Comparison of ENCODE assay signal across 8 cellular contexts in the genomic region with DNA sequence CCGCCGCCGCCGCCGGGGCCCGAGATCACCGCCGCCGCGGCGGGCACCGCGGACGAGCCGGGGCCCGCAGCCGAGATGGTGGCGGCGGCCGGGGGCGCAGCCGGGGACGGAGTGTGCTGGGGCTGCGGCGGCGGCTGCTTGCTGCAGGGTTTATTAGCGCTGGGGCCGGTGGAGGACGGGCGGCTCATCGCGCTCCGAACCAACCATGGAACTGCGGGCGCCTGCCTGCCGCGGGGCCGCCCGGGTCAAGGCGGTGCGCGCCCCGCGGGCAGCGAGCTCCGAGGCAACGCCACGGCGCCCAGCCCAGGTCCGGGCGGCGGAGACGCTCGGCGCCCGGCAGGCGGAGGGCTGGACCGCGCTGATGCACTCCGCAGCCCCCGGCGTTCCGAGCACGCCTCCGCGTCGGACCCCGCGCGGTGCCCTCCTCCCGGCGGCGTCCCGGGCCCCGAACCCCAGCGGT. TPM values are rescaled to one million over a fixed set of nuclear protein-coding genes. Genes with fewer than 3 reads are reported as not detected.
A peak's percentile ranks its signal among the peaks of the same experiment; 100 is the strongest.
DNase-seq lines count a peak whose midpoint lies in the region; ATAC-seq and TF ChIP-seq lines count a peak whose summit lies in the region.

No MANE protein-coding gene starts in this region.

- no peaks in the 10 kb centered on the region for H3K9me3 Mint-ChIP-seq in activated naive CD4-positive, alpha-beta T cell treated with anti-CD3 and anti-CD28 coated beads, Interleukin-2, amount 50 U/mL, for 24 hours
- H3K9me3 Mint-ChIP-seq in activated naive CD4-positive, alpha-beta T cell treated with anti-CD3 and anti-CD28 coated beads, Interleukin-2, amount 50 U/mL, for 72 hours: no peaks in the 10 kb centered on the region

- no peak for TF ChIP-seq CTCF in colonic mucosa (IDR thresholded peaks at IDR 0.05)
- TF ChIP-seq CTCF in neural cell (IDR thresholded peaks at IDR 0.05; ENCODE audit: poor library complexity, severe bottlenecking): no peak

- ATAC-seq in activated naive CD4-positive, alpha-beta T cell treated with anti-CD3 and anti-CD28 coated beads, Interleukin-2, amount 50 U/mL, for 72 hours: no peak
- ATAC-seq in GM18861 (IDR thresholded peaks at IDR 0.05; ENCODE audit: unreplicated experiment): no peak

- H3K27me3 ChIP-seq in HUES48 (ENCODE audit: control insufficient read depth, insufficient read depth, low read length) (peaks cover 36% of the 10 kb centered on the region), colonic mucosa (no peaks in the 10 kb centered on the region), neural cell (ENCODE audit: insufficient read depth, low read depth, low read length) (no peaks in the 10 kb centered on the region)

- peak overlapping the region; percentile 97 for H3K4me3 Mint-ChIP-seq in activated naive CD4-positive, alpha-beta T cell treated with anti-CD3 and anti-CD28 coated beads, Interleukin-2, amount 50 U/mL, for 24 hours

- H3F3A ChIP-seq in neural cell (ENCODE audit: insufficient read depth, low read length, poor library complexity, severe bottlenecking): no peaks in the 10 kb centered on the region

- H3K9ac ChIP-seq in HUES48 (ENCODE audit: low read depth, low read length): peak overlapping the region; percentile 28; the same call in 1 of the 2 replicates
- peak overlapping the region; percentile 95 to 96 for H3K9ac ChIP-seq in colonic mucosa (ENCODE audit: low read depth in 2 of 2, low read length in 2 of 2)
- peak overlapping the region; percentile 76 for H3K9ac ChIP-seq in neural cell (ENCODE audit: low read length)

- no peaks in the 10 kb centered on the region for H3K27me3 Mint-ChIP-seq in activated naive CD4-positive, alpha-beta T cell treated with anti-CD3 and anti-CD28 coated beads, Interleukin-2, amount 50 U/mL, for 24 hours

- intact Hi-C loops in colonic mucosa (cut with DNase I): no loop called here

- no peak overlapping the region for H2AFZ ChIP-seq in neural cell (ENCODE audit: low read depth, low read length)

- peaks cover 29% of the 10 kb centered on the region for H3K36me3 Mint-ChIP-seq in activated naive CD4-positive, alpha-beta T cell treated with anti-CD3 and anti-CD28 coated beads, Interleukin-2, amount 50 U/mL, for 24 hours
- H3K36me3 Mint-ChIP-seq in activated naive CD4-positive, alpha-beta T cell treated with anti-CD3 and anti-CD28 coated beads, Interleukin-2, amount 50 U/mL, for 72 hours: peaks cover 51 to 54% of the 10 kb centered on the region in 2 donors

- peak overlapping the region; percentile 21 for H3K27ac ChIP-seq in HUES48 (ENCODE audit: low read depth, low read length)
- H3K27ac ChIP-seq in colonic mucosa: peak overlapping the region; percentile 93
- H3K27ac ChIP-seq in neural cell (ENCODE audit: low read length): no peak overlapping the region

- no peak overlapping the region for H3K4me2 ChIP-seq in neural cell (ENCODE audit: low read length)

- no peaks in the 10 kb centered on the region for H4K20me1 ChIP-seq in neural cell (ENCODE audit: insufficient read depth)

- H3K4me3 ChIP-seq in HUES48 (ENCODE audit: low read depth, low read length) (peak overlapping the region; percentile 78), colonic mucosa (peak overlapping the region; percentile 72), neural cell (ENCODE audit: low read length) (peak overlapping the region; percentile 88)

- peaks cover 29% of the 10 kb centered on the region for H3K4me1 ChIP-seq in HUES48 (ENCODE audit: control insufficient read depth, insufficient read depth, low read length)
- peaks cover 10% of the 10 kb centered on the region for H3K4me1 ChIP-seq in colonic mucosa

- no peak for TF ChIP-seq EP300 in neural cell (conservative IDR thresholded peaks at IDR 0.05; ENCODE audit: poor library complexity, severe bottlenecking)

- H3K9me2 ChIP-seq in neural cell (ENCODE audit: insufficient read depth, low read length): no peaks in the 10 kb centered on the region

- no peak for TF ChIP-seq RAD21 in neural cell (conservative IDR thresholded peaks at IDR 0.05)

- no peak for DNase-seq in activated naive CD4-positive, alpha-beta T cell treated with anti-CD3 and anti-CD28 coated beads, Interleukin-2, amount 50 U/mL, for 72 hours (ENCODE audit: low spot score in 2 of 2)
- no peak for DNase-seq in colonic mucosa
- DNase-seq in stimulated activated CD4-positive, alpha-beta T cell treated with anti-CD3 and anti-CD28 coated beads, Interleukin-15, amount 100 ng/mL, for 24 hours: no peak
- no peak for DNase-seq in activated CD4-positive, alpha-beta T cell treated with anti-CD3 and anti-CD28 coated beads, Interleukin-2, amount 50 U/mL, for 4 hours

- peaks cover 11% of the 10 kb centered on the region for H3K79me2 ChIP-seq in neural cell (replicated peaks; ENCODE audit: insufficient read depth, low read length)

- H3K9me3 ChIP-seq in HUES48 (ENCODE audit: control insufficient read depth, insufficient read depth, low read length) (no peaks in the 10 kb centered on the region), colonic mucosa (no peaks in the 10 kb centered on the region), neural cell (ENCODE audit: low read length) (no peaks in the 10 kb centered on the region)

- H3K4me1 Mint-ChIP-seq in activated naive CD4-positive, alpha-beta T cell treated with anti-CD3 and anti-CD28 coated beads, Interleukin-2, amount 50 U/mL, for 24 hours: peaks cover 60% of the 10 kb centered on the region

- H3K36me3 ChIP-seq in HUES48 (ENCODE audit: control insufficient read depth, insufficient read depth, low read length) (peaks cover 5% of the 10 kb centered on the region; the same call in 1 of the 2 replicates), colonic mucosa (no peaks in the 10 kb centered on the region), neural cell (ENCODE audit: insufficient read depth, low read length) (no peaks in the 10 kb centered on the region)

- H3K27ac Mint-ChIP-seq in activated naive CD4-positive, alpha-beta T cell treated with anti-CD3 and anti-CD28 coated beads, Interleukin-2, amount 50 U/mL, for 24 hours: no peak overlapping the region
- peak overlapping the region in 1 of 2 donors; percentile 99 for H3K27ac Mint-ChIP-seq in activated naive CD4-positive, alpha-beta T cell treated with anti-CD3 and anti-CD28 coated beads, Interleukin-2, amount 50 U/mL, for 72 hours

TF ChIP-seq in neural cell, 6 proteins besides CTCF, POLR2A, EP300 and RAD21:
- no peak for TF ChIP-seq SMC3 (conservative IDR thresholded peaks at IDR 0.05; ENCODE audit: poor library complexity)
- TF ChIP-seq TAF1 (IDR thresholded peaks at IDR 0.05; ENCODE audit: low read depth): no peak
- no peak for TF ChIP-seq POLR2AphosphoS5 (IDR thresholded peaks at IDR 0.05)
- TF ChIP-seq EZH2 (IDR thresholded peaks at IDR 0.05; ENCODE audit: borderline replicate concordance, insufficient read depth, low read length, poor library complexity, severe bottlenecking): no peak
- no peak for TF ChIP-seq MXI1 (conservative IDR thresholded peaks at IDR 0.05; ENCODE audit: poor library complexity, severe bottlenecking)
- no peak for TF ChIP-seq REST (IDR thresholded peaks at IDR 0.05; ENCODE audit: borderline replicate concordance)

RNA-seq across cellular contexts. Expression of gene SIAH2, which starts 0.3 kb away (rescaled TPM):
- total RNA-seq in activated naive CD4-positive, alpha-beta T cell treated with anti-CD3 and anti-CD28 coated beads, Interleukin-2, amount 50 U/mL, for 72 hours: 10 to 100 TPM; 68.3 to 74.7 TPM
- total RNA-seq in colonic mucosa: 10 to 100 TPM; 27.9 to 33.8 TPM
- 21.8 and 41.1 TPM in 2 replicates for polyA plus RNA-seq in neural cell
- polyA minus RNA-seq in neural cell: 40.3 and 42.6 TPM in 2 replicates

RNA-seq across cellular contexts. Expression of gene ERICH6, which starts 59.0 kb away (rescaled TPM):
- not detected for total RNA-seq in activated naive CD4-positive, alpha-beta T cell treated with anti-CD3 and anti-CD28 coated beads, Interleukin-2, amount 50 U/mL, for 72 hours
- total RNA-seq in colonic mucosa: not detected
- polyA plus RNA-seq in neural cell: 0.32 TPM in 1 of 2 replicates, not detected in the other
- 0.49 TPM in 1 of 2 replicates, not detected in the other for polyA minus RNA-seq in neural cell

Comparison
In these comparisons a context has a peak if more than half of its experiments do, and no peak if none do; other contexts are left out.
1. H3K9ac ChIP-seq: peak in every context shown above with its lines; median percentile 96 in colonic mucosa; 76 in neural cell; 28 in HUES48.